24 cellular contexts compared by ENCODE assay signal in genomic region chr6:152002306-152002705, GRCh38.
"Had no signal": no experiment of that assay in that cellular context is flagged by ENCODE, and none has a peak within 500 bp of the region (broad histone marks: within the 10 kb centered on the region; RNA-seq: fewer than 3 reads in every experiment).

No MANE protein-coding gene starts in this region.

- DNase-seq: head of caudate nucleus; hippocampal formation; kidney; left colon; left ventricle myocardium inferior; midbrain; mucosa of descending colon; naive thymus-derived CD4-positive, alpha-beta T cell; ovary; small intestine; spleen; stimulated activated CD4-positive, alpha-beta T cell treated with anti-CD3 and anti-CD28 coated beads, Interleukin-4, amount 100 ng/mL, for 24 hours; stimulated activated naive CD4-positive, alpha-beta T cell; tibial artery; upper lobe of right lung had no signal

- H3K36me3 Mint-ChIP-seq: natural killer cell treated with Interleukin-12 subunit alpha and Interleukin-12 subunit beta and Interleukin-15 and Interleukin-18, amount 100 ng/mL, for 72 hours; stimulated activated effector memory CD8-positive, alpha-beta T cell treated with anti-CD3 and anti-CD28 coated beads, Interleukin-12 subunit alpha, Interleukin-12 subunit beta, amount 100 ng/mL, for 72 hours had no signal

- H3K27me3 ChIP-seq: ovary, right atrium auricular region, spleen, suprapubic skin, tibial artery, upper lobe of right lung had no signal

- H3K4me1 ChIP-seq: left ventricle myocardium inferior, right atrium auricular region, spleen, suprapubic skin, upper lobe of right lung had no signal

- H3K4me1 Mint-ChIP-seq: naive thymus-derived CD4-positive, alpha-beta T cell; stimulated activated effector memory CD8-positive, alpha-beta T cell treated with anti-CD3 and anti-CD28 coated beads, Interleukin-12 subunit alpha, Interleukin-12 subunit beta, amount 100 ng/mL, for 72 hours had no signal

- H3K9me3 Mint-ChIP-seq: naive thymus-derived CD4-positive, alpha-beta T cell; natural killer cell treated with Interleukin-12 subunit alpha and Interleukin-12 subunit beta and Interleukin-15 and Interleukin-18, amount 100 ng/mL, for 72 hours; stimulated activated effector memory CD8-positive, alpha-beta T cell treated with anti-CD3 and anti-CD28 coated beads, Interleukin-12 subunit alpha, Interleukin-12 subunit beta, amount 100 ng/mL, for 72 hours; stimulated activated naive CD8-positive, alpha-beta T cell treated with anti-CD3 and anti-CD28 coated beads, Interleukin-15, Interleukin-2, amounts not matched to agents 100 ng/mL and 50 ng/mL, for 24 hours had no signal

- H3K27me3 Mint-ChIP-seq: progenitor cell of endocrine pancreas; stimulated activated naive CD8-positive, alpha-beta T cell treated with anti-CD3 and anti-CD28 coated beads, Interleukin-15, Interleukin-2, amounts not matched to agents 100 ng/mL and 50 ng/mL, for 24 hours had no signal

- ATAC-seq: left colon; mucosa of descending colon; naive thymus-derived CD4-positive, alpha-beta T cell; natural killer cell treated with Interleukin-12 subunit alpha and Interleukin-12 subunit beta and Interleukin-15 and Interleukin-18, amount 100 ng/mL, for 72 hours; sciatic nerve; stimulated activated effector memory CD8-positive, alpha-beta T cell treated with anti-CD3 and anti-CD28 coated beads, Interleukin-12 subunit alpha, Interleukin-12 subunit beta, amount 100 ng/mL, for 72 hours; upper lobe of right lung had no signal

- H3K4me3 ChIP-seq: left ventricle myocardium inferior, lung, mucosa of descending colon, ovary, right atrium auricular region, spleen, suprapubic skin, thoracic aorta, tibial artery, upper lobe of right lung had no signal

- H3K9me3 ChIP-seq: left ventricle myocardium inferior, mucosa of descending colon, ovary, right atrium auricular region, spleen, suprapubic skin, thoracic aorta, tibial artery, upper lobe of right lung had no signal

- H3K27ac Mint-ChIP-seq: naive thymus-derived CD4-positive, alpha-beta T cell; natural killer cell treated with Interleukin-12 subunit alpha and Interleukin-12 subunit beta and Interleukin-15 and Interleukin-18, amount 100 ng/mL, for 72 hours; progenitor cell of endocrine pancreas; stimulated activated effector memory CD8-positive, alpha-beta T cell treated with anti-CD3 and anti-CD28 coated beads, Interleukin-12 subunit alpha, Interleukin-12 subunit beta, amount 100 ng/mL, for 72 hours; stimulated activated naive CD8-positive, alpha-beta T cell treated with anti-CD3 and anti-CD28 coated beads, Interleukin-15, Interleukin-2, amounts not matched to agents 100 ng/mL and 50 ng/mL, for 24 hours had no signal

- H3K4me3 Mint-ChIP-seq: naive thymus-derived CD4-positive, alpha-beta T cell; natural killer cell treated with Interleukin-12 subunit alpha and Interleukin-12 subunit beta and Interleukin-15 and Interleukin-18, amount 100 ng/mL, for 72 hours; stimulated activated effector memory CD8-positive, alpha-beta T cell treated with anti-CD3 and anti-CD28 coated beads, Interleukin-12 subunit alpha, Interleukin-12 subunit beta, amount 100 ng/mL, for 72 hours; stimulated activated naive CD8-positive, alpha-beta T cell treated with anti-CD3 and anti-CD28 coated beads, Interleukin-15, Interleukin-2, amounts not matched to agents 100 ng/mL and 50 ng/mL, for 24 hours had no signal

- H3K36me3 ChIP-seq: left ventricle myocardium inferior, ovary, right atrium auricular region, spleen, suprapubic skin, thoracic aorta, tibial artery, upper lobe of right lung had no signal

- H3K27ac ChIP-seq: left ventricle myocardium inferior, ovary, right atrium auricular region, spleen, suprapubic skin, thoracic aorta, tibial artery, upper lobe of right lung had no signal
